26 cellular contexts compared by ENCODE assay signal in genomic region chr6:33124525-33124901, GRCh38. TPM values are rescaled to one million over a fixed set of nuclear protein-coding genes. Genes with fewer than 3 reads are reported as not detected.
DNase-seq lines count a peak whose midpoint lies in the region; ATAC-seq, FAIRE-seq and TF ChIP-seq lines count a peak whose summit lies in the region.
"Had no signal": no experiment of that assay in that cellular context is flagged by ENCODE, and none has a peak within 500 bp of the region (broad histone marks: within the 10 kb centered on the region; RNA-seq: fewer than 3 reads in every experiment).

No MANE protein-coding gene starts in this region.

- WGBS in pancreas, 2 donors = 53 to 72% methylated on average over 4 of the region's 4 CpGs

- no TSS peak for BruUV-seq in HCT116 (replicated peaks; lab: Mats Ljungman, UMichigan)

- peaks cover 36% of the 10 kb centered on the region for H3K4me1 ChIP-seq in GM23338 (ENCODE audit: insufficient read depth)
- H3K4me1 ChIP-seq in HCT116 (ENCODE audit: control insufficient read depth in 1 of 2, insufficient read depth in 2 of 2, low read length in 2 of 2) = peaks cover 0 to 8% of the 10 kb centered on the region in 2 experiments; a peak in 1 of 4 replicates
- H3K4me1 ChIP-seq in iPS-15b (ENCODE audit: control insufficient read depth, insufficient read depth, low read length) = peaks cover 17% of the 10 kb centered on the region
- no peaks in the 10 kb centered on the region for H3K4me1 ChIP-seq in naive thymus-derived CD4-positive, alpha-beta T cell (ENCODE audit: control insufficient read depth in 2 of 2, insufficient read depth in 2 of 2, low read length in 2 of 2)
- H3K4me1 ChIP-seq in pancreas = no peaks in the 10 kb centered on the region
- H3K4me1 ChIP-seq: A549 had no signal

- H3K9me3 ChIP-seq in HCT116 (ENCODE audit: control insufficient read depth in 1 of 2, insufficient read depth in 1 of 2, low read depth in 1 of 2, low read length in 2 of 2) (no peaks in the 10 kb centered on the region), iPS-15b (ENCODE audit: control insufficient read depth, insufficient read depth, low read length) (no peaks in the 10 kb centered on the region), pancreas (no peaks in the 10 kb centered on the region)
- peaks cover 0 to 13% (median 0%) of the 10 kb centered on the region in 3 experiments for H3K9me3 ChIP-seq in naive thymus-derived CD4-positive, alpha-beta T cell (ENCODE audit: control insufficient read depth in 2 of 3, low read length in 3 of 3)

- H3K27ac Mint-ChIP-seq in GM23338 = no peak overlapping the region
- no peak overlapping the region for H3K27ac Mint-ChIP-seq in naive thymus-derived CD4-positive, alpha-beta T cell
- H3K27ac Mint-ChIP-seq: CD4-positive, alpha-beta T cell had no signal

- H3K27me3 Mint-ChIP-seq in GM23338 (ENCODE audit: insufficient read depth, low read depth, poor library complexity) = peaks cover 18% of the 10 kb centered on the region
- H3K27me3 Mint-ChIP-seq in naive thymus-derived CD4-positive, alpha-beta T cell = peaks cover 4 to 27% (median 7%) of the 10 kb centered on the region in 5 donors

- H3K36me3 Mint-ChIP-seq in GM23338 (ENCODE audit: low read depth) = peaks cover 86% of the 10 kb centered on the region
- peaks cover 0 to 7% (median 4%) of the 10 kb centered on the region in 5 donors for H3K36me3 Mint-ChIP-seq in naive thymus-derived CD4-positive, alpha-beta T cell

- H3K27me3 ChIP-seq in GM23338 (ENCODE audit: insufficient read depth) (no peaks in the 10 kb centered on the region), HCT116 (ENCODE audit: insufficient read depth, low read length) (no peaks in the 10 kb centered on the region), iPS-15b (ENCODE audit: control insufficient read depth, insufficient read depth, low read length) (no peaks in the 10 kb centered on the region), pancreas (no peaks in the 10 kb centered on the region)
- H3K27me3 ChIP-seq in naive thymus-derived CD4-positive, alpha-beta T cell (ENCODE audit: control insufficient read depth in 2 of 2, insufficient read depth in 2 of 2, low read length in 2 of 2) = no peaks in the 10 kb centered on the region
- H3K27me3 ChIP-seq: BLaER1 treated with 17β-estradiol and CSF1 and Interleukin-3, amounts not matched to agents 10 nM and 100 nM had no signal

- ATAC-seq in GM23338 = no peak; the same call in 2 of the 3 replicates
- ATAC-seq in HCT116 = no peak; the same call in 1 of the 2 replicates
- no peak for ATAC-seq in naive thymus-derived CD4-positive, alpha-beta T cell
- ATAC-seq in pancreas = no peak

- FAIRE-seq in pancreas (lab: Jason Lieb, UNC) = no peak
- FAIRE-seq: A549, D721Med, G401.6, HepG2, RCC 7860 had no signal

- H3K4me1 Mint-ChIP-seq in GM23338 = peaks cover 37% of the 10 kb centered on the region
- H3K4me1 Mint-ChIP-seq in naive thymus-derived CD4-positive, alpha-beta T cell = peaks cover 0 to 25% (median 0%) of the 10 kb centered on the region in 7 donors

- RAD21 ChIA-PET in HCT116 (lab: Charles Lee; ENCODE audit: low non-redundant PET in 1 of 2, low total read pairs in 2 of 2, uncharacterized antibody in 2 of 2, unreplicated experiment in 2 of 2) = interaction anchor here (0.5 to 1.5 kb wide), 3 partner anchors 124 to 1851 kb away, joined by 3 to 4 read pairs (median 4); no protein-coding TSS in a partner anchor

- intact Hi-C loops in HCT116 (cut with micrococcal nuclease) (no loop called here), pancreas (cut with DNase I) (no loop called here)
- intact Hi-C loops in naive thymus-derived CD4-positive, alpha-beta T cell (cut with micrococcal nuclease) = loop anchor here in 1 of 2 donors (5.0 kb wide), 1 partner anchor 73 kb away; no protein-coding TSS in a partner anchor

- H3K4me3 ChIP-seq in GM23338 = peak overlapping the region; percentile 19; the same call in 1 of the 2 replicates
- no peak overlapping the region for H3K4me3 ChIP-seq in HCT116 (replicated peaks in 1 of 2; ENCODE audit: low read depth in 1 of 2, low read length in 2 of 2)
- peak overlapping the region; percentile 54 for H3K4me3 ChIP-seq in iPS-15b (ENCODE audit: low read depth, low read length)
- no peak overlapping the region for H3K4me3 ChIP-seq in naive thymus-derived CD4-positive, alpha-beta T cell (ENCODE audit: low read length)
- no peak overlapping the region for H3K4me3 ChIP-seq in pancreas
- H3K4me3 ChIP-seq: A549; BLaER1 treated with 17β-estradiol and CSF1 and Interleukin-3, amounts not matched to agents 10 nM and 100 nM; GM23248; SK-N-MC had no signal

- CTCF ChIA-PET in HCT116 (lab: Charles Lee) = interaction anchor here (0.7 to 3.9 kb wide), 5 partner anchors 23 to 123 kb away, joined by 3 to 49 read pairs (median 3); no protein-coding TSS in a partner anchor
- CTCF ChIA-PET in naive thymus-derived CD4-positive, alpha-beta T cell (lab: Charles Lee) = interaction anchor here (0.8 to 2.7 kb wide), 4 partner anchors 9 to 315 kb away, joined by 3 to 9 read pairs (median 4); no protein-coding TSS in a partner anchor

- POLR2A ChIA-PET in HCT116 (lab: Charles Lee) = no interaction called here
- POLR2A ChIA-PET in naive thymus-derived CD4-positive, alpha-beta T cell (lab: Charles Lee) = no interaction called here

- H3K4me3 Mint-ChIP-seq in GM23338 = no peak overlapping the region
- H3K4me3 Mint-ChIP-seq in naive thymus-derived CD4-positive, alpha-beta T cell = no peak overlapping the region
- H3K4me3 Mint-ChIP-seq: CD4-positive, alpha-beta T cell had no signal

- H3K9me3 Mint-ChIP-seq in GM23338 = peaks cover 47% of the 10 kb centered on the region
- H3K9me3 Mint-ChIP-seq in naive thymus-derived CD4-positive, alpha-beta T cell = peaks cover 0 to 20% (median 10%) of the 10 kb centered on the region in 11 donors

- TF ChIP-seq CTCF in GM23338 (conservative IDR thresholded peaks at IDR 0.05; ENCODE audit: low read depth in 2 of 2) = no peak
- TF ChIP-seq CTCF in HCT116 (IDR thresholded peaks at IDR 0.05 in 2 of 3, conservative IDR thresholded peaks at IDR 0.05 in 1 of 3; ENCODE audit: borderline replicate concordance in 1 of 3, insufficient read depth in 1 of 3, low read depth in 2 of 3, low read length in 2 of 3) = no peak
- TF ChIP-seq CTCF in pancreas (IDR thresholded peaks at IDR 0.05) = no peak

- H3K27ac ChIP-seq in GM23338 (ENCODE audit: low read depth) (peak overlapping the region; percentile 85), HCT116 (ENCODE audit: low read depth, low read length) (no peak overlapping the region), pancreas (no peak overlapping the region)
- no peak overlapping the region for H3K27ac ChIP-seq in naive thymus-derived CD4-positive, alpha-beta T cell (ENCODE audit: low read depth, low read length)
- H3K27ac ChIP-seq: A549; BLaER1 treated with 17β-estradiol and CSF1 and Interleukin-3, amounts not matched to agents 10 nM and 100 nM; GM23248; SK-N-MC had no signal

- H3K79me2 ChIP-seq in GM23338 (replicated peaks; ENCODE audit: insufficient read depth) (peaks cover 85% of the 10 kb centered on the region), HCT116 (ENCODE audit: insufficient read depth, low read length) (no peaks in the 10 kb centered on the region)

- H2AFZ ChIP-seq in GM23338 (no peak overlapping the region), HCT116 (ENCODE audit: low read depth, low read length, poor library complexity, severe bottlenecking) (peak overlapping the region; percentile 56)
- H2AFZ ChIP-seq: GM23248 had no signal

- TF ChIP-seq POLR2A in HCT116 (IDR thresholded peaks at IDR 0.05; ENCODE audit: borderline replicate concordance, extremely low read depth, insufficient read depth, insufficient read length) = no peak

- DNase-seq in GM23338 (ENCODE audit: low spot score) (peak; percentile 43), HCT116 (ENCODE audit: low read depth, low spot score) (no peak), NCI-H2171 (lab: John Stamatoyannopoulos, UW) (peak; percentile 18), pancreas (no peak), NCI-H1694 (lab: John Stamatoyannopoulos, UW) (no peak)
- DNase-seq in naive thymus-derived CD4-positive, alpha-beta T cell = no peak
- DNase-seq: AML-193; CD4-positive, alpha-beta T cell; GM23248; HCEC 1CT; Karpas-422; NCI-H1105; NCI-H1436 treated with DMSO at 0.1 percent for 48 hours; NCI-H1930; NCI-H345; NCI-H510A treated with DMSO at 0.1 percent for 48 hours; SIG-M5 had no signal

- 0 out of 2 replicates have a peak, but pooled peaks cover 8% of the 10 kb centered on the region for H3F3A ChIP-seq in GM23338 (replicated peaks; ENCODE audit: low read depth)

- no peaks in the 10 kb centered on the region for H3K9me2 ChIP-seq in GM23338 (ENCODE audit: insufficient read depth)
- no peaks in the 10 kb centered on the region for H3K9me2 ChIP-seq in HCT116 (ENCODE audit: insufficient read depth)

- H4K20me1 ChIP-seq in GM23338 (replicated peaks; ENCODE audit: insufficient read depth) = peaks cover 18% of the 10 kb centered on the region
- no peaks in the 10 kb centered on the region for H4K20me1 ChIP-seq in HCT116 (ENCODE audit: insufficient read depth)
- H4K20me1 ChIP-seq: BLaER1 treated with 17β-estradiol and CSF1 and Interleukin-3, amounts not matched to agents 10 nM and 100 nM had no signal

- TF ChIP-seq RAD21 in HCT116 (IDR thresholded peaks at IDR 0.05; ENCODE audit: low read depth) = no peak

- peak overlapping the region; percentile 59 for H3K4me2 ChIP-seq in GM23338
- no peak overlapping the region for H3K4me2 ChIP-seq in HCT116 (ENCODE audit: low read length)
- H3K4me2 ChIP-seq: A549; BLaER1 treated with 17β-estradiol and CSF1 and Interleukin-3, amounts not matched to agents 10 nM and 100 nM had no signal

- no peak overlapping the region for H3K9ac ChIP-seq in HCT116 (ENCODE audit: low read length)
- no peak overlapping the region for H3K9ac ChIP-seq in iPS-15b (ENCODE audit: low read depth, low read length)
- H3K9ac ChIP-seq: BLaER1 treated with 17β-estradiol and CSF1 and Interleukin-3, amounts not matched to agents 10 nM and 100 nM; GM23248 had no signal

- H3K36me3 ChIP-seq in GM23338 (ENCODE audit: insufficient read depth) (peaks cover 32% of the 10 kb centered on the region), HCT116 (ENCODE audit: control insufficient read depth in 1 of 2, insufficient read depth in 2 of 2, low read length in 2 of 2) (no peaks in the 10 kb centered on the region), iPS-15b (ENCODE audit: control insufficient read depth, insufficient read depth, low read length) (no peaks in the 10 kb centered on the region), pancreas (no peaks in the 10 kb centered on the region)
- H3K36me3 ChIP-seq in naive thymus-derived CD4-positive, alpha-beta T cell (ENCODE audit: control insufficient read depth in 2 of 3, insufficient read depth in 3 of 3, low read length in 3 of 3) = no peaks in the 10 kb centered on the region

RNA-seq across cellular contexts. Expression of gene HLA-DPB1, which starts 48.7 kb away (rescaled TPM):
- 32.1 and 37.6 TPM in 2 replicates for total RNA-seq in GM23338 (2014; rRNA removed; shearing (Covaris generic))
- polyA plus RNA-seq in GM23338 (2016; fragmentation: Nextera tagmentation; extraction: Ambion mirVana) = 19.8 and 22.0 TPM in 2 replicates
- 1.5 TPM for total RNA-seq in HCT116 (2021; ENCODE audit: unreplicated experiment)
- 0.80 and 1.0 TPM in 2 replicates for polyA plus RNA-seq in HCT116 (2012)
- 100 to 1,000 TPM in 1 of 5 experiments, 10 to 100 TPM in 4; 13.7 to 308 (median 43.3) TPM for total RNA-seq in naive thymus-derived CD4-positive, alpha-beta T cell
- 10 to 100 TPM; 24.9 to 87.6 TPM for polyA plus RNA-seq in naive thymus-derived CD4-positive, alpha-beta T cell
- total RNA-seq in pancreas = 100 to 1,000 TPM in 1 of 6 donors, 10 to 100 TPM in 5; 11.8 to 156 (median 23.3) TPM
- 10 to 100 TPM; 16.7 to 20.8 TPM for polyA plus RNA-seq in pancreas
- total RNA-seq: HepG2, M059J had no signal
- polyA plus RNA-seq: A549, HepG2 had no signal

RNA-seq across cellular contexts. Expression of gene HLA-DPA1, which starts 51.1 kb away (rescaled TPM):
- 6.6 and 6.9 TPM in 2 replicates for total RNA-seq in GM23338 (2014; rRNA removed; shearing (Covaris generic))
- polyA plus RNA-seq in GM23338 (2016; fragmentation: Nextera tagmentation; extraction: Ambion mirVana) (3.9 and 4.1 TPM in 2 replicates), pancreas (1 to 10 TPM; 5.5 to 9.1 TPM)
- total RNA-seq in HCT116 (2021; ENCODE audit: unreplicated experiment) (0.89 TPM), pancreas (100 to 1,000 TPM in 1 of 6 donors, 10 to 100 TPM in 2, 1 to 10 TPM in 3; 8.7 to 162 (median 13.5) TPM)
- 1.1 and 1.6 TPM in 2 replicates for polyA plus RNA-seq in HCT116 (2012)
- total RNA-seq in naive thymus-derived CD4-positive, alpha-beta T cell = 100 to 1,000 TPM in 2 of 5 experiments, 10 to 100 TPM in 3; 20.2 to 295 (median 45.6) TPM
- polyA plus RNA-seq in naive thymus-derived CD4-positive, alpha-beta T cell = 10 to 100 TPM; 21.1 to 67.0 TPM
- total RNA-seq: HepG2 had no signal
- polyA plus RNA-seq: HepG2 had no signal

Comparison
In these comparisons a context has a peak if more than half of its experiments do, and no peak if none do; other contexts are left out.
1. DNase-seq: peak in GM23338 (single experiment) and NCI-H2171 (single experiment); none in HCT116 (single experiment), naive thymus-derived CD4-positive, alpha-beta T cell (0 of 9), pancreas (0 of 6) and NCI-H1694 (single experiment).
2. H3K4me3 ChIP-seq: peak in GM23338 (single experiment) and iPS-15b (single experiment); none in HCT116 (0 of 2), naive thymus-derived CD4-positive, alpha-beta T cell (single experiment) and pancreas (0 of 4).